23 cellular contexts compared by ENCODE assay signal in genomic region chr1:50095716-50096115, GRCh38. TPM values are rescaled to one million over a fixed set of nuclear protein-coding genes. Genes with fewer than 3 reads are reported as not detected.
"Had no signal": no experiment of that assay in that cellular context is flagged by ENCODE, and none has a peak within 500 bp of the region (broad histone marks: within the 10 kb centered on the region; RNA-seq: fewer than 3 reads in every experiment).

No MANE protein-coding gene starts in this region.

- ATAC-seq: esophagus mucosa; gastroesophageal sphincter; left lobe of liver; mucosa of descending colon; naive thymus-derived CD8-positive, alpha-beta T cell had no signal

- H3K27ac ChIP-seq: gastroesophageal sphincter, neutrophil, right atrium auricular region, sigmoid colon, stomach, thoracic aorta, transverse colon had no signal

- H3K9me3 ChIP-seq: gastroesophageal sphincter, mucosa of descending colon, neutrophil, right atrium auricular region, sigmoid colon, stomach, thoracic aorta, transverse colon had no signal

- H3K36me3 ChIP-seq: gastroesophageal sphincter, neutrophil, right atrium auricular region, sigmoid colon, stomach, thoracic aorta, transverse colon had no signal

- DNase-seq: effector memory CD4-positive, alpha-beta T cell; glutamatergic neuron; islet precursor cell; mammary epithelial cell; mucosa of descending colon; naive thymus-derived CD8-positive, alpha-beta T cell; sigmoid colon; stimulated activated CD4-positive, alpha-beta T cell treated with anti-CD3 and anti-CD28 coated beads, Interleukin-2, amount 100 ng/mL, for 24 hours; stimulated activated CD4-positive, alpha-beta T cell treated with anti-CD3 and anti-CD28 coated beads, Interleukin-4, amount 100 ng/mL, for 4 hours; stimulated activated naive B cell treated with anti-CD40 and anti-IgM and Interleukin-4, amounts not matched to agents 10 μg/mL and 1 μg/mL and 100 μg/mL, for 72 hours; stomach; substantia nigra; transverse colon had no signal

- H3K27me3 ChIP-seq: neutrophil, right atrium auricular region, sigmoid colon, stomach, transverse colon had no signal

- H3K4me3 ChIP-seq: gastroesophageal sphincter, mucosa of descending colon, right atrium auricular region, sigmoid colon, skin epidermis, stomach, thoracic aorta, transverse colon had no signal

RNA-seq across cellular contexts. Expression of gene ELAVL4, which starts 13.0 kb away (rescaled TPM):
- total RNA-seq: esophagus mucosa; fibroblast of villous mesenchyme; mammary epithelial cell; naive thymus-derived CD8-positive, alpha-beta T cell; osteocyte; ureter had no signal
